ENCODE assay signal across 30 cellular contexts in the genomic region with DNA sequence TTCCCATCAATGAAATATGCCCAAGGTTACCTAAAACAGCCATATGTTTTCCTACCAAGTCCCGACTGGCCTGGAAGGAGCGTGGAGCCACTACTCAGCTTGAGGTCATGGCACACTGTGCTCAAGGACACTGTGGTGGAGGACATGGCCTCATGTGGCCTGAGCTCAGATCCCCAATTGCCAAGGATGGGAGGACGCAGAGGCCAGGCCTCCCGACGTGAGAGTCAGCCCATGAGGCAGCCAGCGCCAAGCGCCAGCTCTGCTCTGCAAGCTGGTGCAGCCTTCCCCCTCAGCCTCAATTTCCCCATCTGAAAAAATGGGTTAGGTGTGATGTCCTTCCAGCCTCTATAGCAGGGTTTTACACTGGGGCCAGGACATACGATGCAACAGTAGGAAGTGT.
"Had no signal": no experiment of that assay in that cellular context is flagged by ENCODE, and none has a peak within 500 bp of the region (broad histone marks: within the 10 kb centered on the region; RNA-seq: fewer than 3 reads in every experiment).

No MANE protein-coding gene starts in this region.

- H3K4me3 ChIP-seq: neural progenitor cell, ovary, psoas muscle, right lobe of liver, sigmoid colon, stomach, thoracic aorta, thyroid gland, tibial nerve, upper lobe of left lung, vagina had no signal

- H3K27ac ChIP-seq: neural progenitor cell, neutrophil, ovary, parathyroid adenoma, psoas muscle, right lobe of liver, sigmoid colon, stomach, thoracic aorta, thyroid gland, tibial nerve, upper lobe of left lung, vagina had no signal

- H3K9me3 ChIP-seq: ovary, psoas muscle, thoracic aorta, thyroid gland, vagina had no signal

- H3K9ac ChIP-seq: neural progenitor cell, parathyroid adenoma had no signal

- H3K36me3 Mint-ChIP-seq: natural killer cell; neural progenitor cell; stimulated activated effector memory CD8-positive, alpha-beta T cell treated with anti-CD3 and anti-CD28 coated beads, Interleukin-12 subunit alpha, Interleukin-12 subunit beta, amount 100 ng/mL, for 72 hours; stimulated activated naive B cell treated with anti-CD40 and anti-IgM and Interleukin-4, amounts not matched to agents 10 μg/mL and 1 μg/mL and 100 μg/mL, for 72 hours had no signal

- H3K4me1 Mint-ChIP-seq: naive thymus-derived CD4-positive, alpha-beta T cell; natural killer cell; stimulated activated effector memory CD8-positive, alpha-beta T cell treated with anti-CD3 and anti-CD28 coated beads, Interleukin-12 subunit alpha, Interleukin-12 subunit beta, amount 100 ng/mL, for 72 hours; stimulated activated naive B cell treated with anti-CD40 and anti-IgM and Interleukin-4, amounts not matched to agents 10 μg/mL and 1 μg/mL and 100 μg/mL, for 72 hours had no signal

- H3K4me3 Mint-ChIP-seq: naive thymus-derived CD4-positive, alpha-beta T cell; natural killer cell; nephron; neural progenitor cell; stimulated activated effector memory CD8-positive, alpha-beta T cell treated with anti-CD3 and anti-CD28 coated beads, Interleukin-12 subunit alpha, Interleukin-12 subunit beta, amount 100 ng/mL, for 72 hours; stimulated activated naive B cell treated with anti-CD40 and anti-IgM and Interleukin-4, amounts not matched to agents 10 μg/mL and 1 μg/mL and 100 μg/mL, for 72 hours; stimulated activated naive CD8-positive, alpha-beta T cell treated with anti-CD3 and anti-CD28 coated beads, Interleukin-15, Interleukin-2, amounts not matched to agents 100 ng/mL and 50 ng/mL, for 24 hours had no signal

- H3K27me3 ChIP-seq: neural progenitor cell, neutrophil, ovary, right lobe of liver, sigmoid colon, stomach, thyroid gland, tibial nerve, upper lobe of left lung, vagina had no signal

- H3K79me2 ChIP-seq: parathyroid adenoma had no signal

- H3K4me1 ChIP-seq: neural progenitor cell, parathyroid adenoma, psoas muscle, right lobe of liver, sigmoid colon, thyroid gland, tibial nerve, upper lobe of left lung, vagina had no signal

- H3K27ac Mint-ChIP-seq: naive thymus-derived CD4-positive, alpha-beta T cell; natural killer cell; nephron; neural progenitor cell; progenitor cell of endocrine pancreas; stimulated activated effector memory CD8-positive, alpha-beta T cell treated with anti-CD3 and anti-CD28 coated beads, Interleukin-12 subunit alpha, Interleukin-12 subunit beta, amount 100 ng/mL, for 72 hours; stimulated activated naive B cell treated with anti-CD40 and anti-IgM and Interleukin-4, amounts not matched to agents 10 μg/mL and 1 μg/mL and 100 μg/mL, for 72 hours; stimulated activated naive CD8-positive, alpha-beta T cell treated with anti-CD3 and anti-CD28 coated beads, Interleukin-15, Interleukin-2, amounts not matched to agents 100 ng/mL and 50 ng/mL, for 24 hours had no signal

- DNase-seq: naive thymus-derived CD4-positive, alpha-beta T cell; natural killer cell; nucleus accumbens; ovary; posterior cingulate gyrus; psoas muscle; right lobe of liver; sigmoid colon; small intestine; stimulated activated CD4-positive, alpha-beta T cell treated with anti-CD3 and anti-CD28 coated beads, Interleukin-15, amount 100 ng/mL, for 24 hours; stimulated activated CD4-positive, alpha-beta T cell treated with anti-CD3 and anti-CD28 coated beads, Interleukin-2, amount 100 ng/mL, for 24 hours; stimulated activated CD4-positive, alpha-beta T cell treated with anti-CD3 and anti-CD28 coated beads, Interleukin-2, amount 100 ng/mL, for 48 hours; stimulated activated CD4-positive, alpha-beta T cell treated with anti-CD3 and anti-CD28 coated beads, Interleukin-4, amount 100 ng/mL, for 24 hours; stimulated activated naive B cell treated with anti-CD40 and anti-IgM and Interleukin-4, amounts not matched to agents 10 μg/mL and 1 μg/mL and 100 μg/mL, for 72 hours; stimulated activated naive CD4-positive, alpha-beta T cell treated with Interleukin-2 at 50 U/mL for 16 hours; stomach; thyroid gland; trophoblast cell; upper lobe of left lung had no signal

- H2AFZ ChIP-seq: neural progenitor cell, parathyroid adenoma had no signal

- H3K4me2 ChIP-seq: neural progenitor cell had no signal

- FAIRE-seq: small intestine, urothelium cell line had no signal

- H3K27me3 Mint-ChIP-seq: stimulated activated naive B cell treated with anti-CD40 and anti-IgM and Interleukin-4, amounts not matched to agents 10 μg/mL and 1 μg/mL and 100 μg/mL, for 72 hours; stimulated activated naive CD8-positive, alpha-beta T cell treated with anti-CD3 and anti-CD28 coated beads, Interleukin-15, Interleukin-2, amounts not matched to agents 100 ng/mL and 50 ng/mL, for 24 hours had no signal

- H3K36me3 ChIP-seq: neural progenitor cell, neutrophil, ovary, right lobe of liver, sigmoid colon, stomach, thoracic aorta, thyroid gland, tibial nerve, upper lobe of left lung, vagina had no signal
